ENCODE assay signal across 27 cellular contexts in the genomic region with DNA sequence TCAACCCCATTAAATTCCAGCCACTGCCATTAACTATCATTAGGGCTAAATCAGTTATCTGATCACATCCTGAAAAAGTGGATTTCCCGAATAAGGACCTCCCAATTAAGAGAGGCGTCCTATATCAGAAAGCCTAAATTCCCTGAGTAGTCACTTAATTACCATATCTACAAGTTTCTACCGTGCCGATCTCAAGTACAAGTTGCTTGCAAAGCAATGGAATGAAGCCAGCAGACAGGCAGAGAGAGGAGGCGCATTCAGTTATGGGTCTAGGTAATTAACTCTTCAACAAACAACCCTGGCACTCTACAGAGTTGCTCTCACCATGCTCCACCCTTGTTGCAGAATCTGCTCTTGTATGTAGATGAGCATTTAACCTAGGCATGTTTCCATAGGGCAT.
"Had no signal": no experiment of that assay in that cellular context is flagged by ENCODE, and none has a peak within 500 bp of the region (broad histone marks: within the 10 kb centered on the region; RNA-seq: fewer than 3 reads in every experiment).

No MANE protein-coding gene starts in this region.

- H3K36me3 Mint-ChIP-seq: activated naive CD4-positive, alpha-beta T cell treated with anti-CD3 and anti-CD28 coated beads, Interleukin-2, amount 50 U/mL, for 72 hours had no signal

- H3K27ac Mint-ChIP-seq: activated CD4-positive, alpha-beta memory T cell treated with anti-CD3 and anti-CD28 coated beads, Interleukin-2, amount 10 ng/mL, durations not matched to agents 7 days and 5 days; activated naive CD4-positive, alpha-beta T cell treated with anti-CD3 and anti-CD28 coated beads for 36 hours; activated naive CD4-positive, alpha-beta T cell treated with anti-CD3 and anti-CD28 coated beads, Interleukin-2, amount 50 U/mL, for 72 hours; activated T-helper 1 cell treated with anti-CD3 and anti-CD28 coated beads, Interleukin-12 subunit alpha, Interleukin-12 subunit beta, Interleukin-2, Interleukin-4 antibody, amounts not matched to agents 30 ng/mL and 10 ng/mL and 1 ng/mL, durations not matched to agents 14 hours and 24 hours and 36 hours had no signal

- H3K4me3 Mint-ChIP-seq: activated CD4-positive, alpha-beta memory T cell treated with anti-CD3 and anti-CD28 coated beads, Interleukin-2, amount 10 ng/mL, durations not matched to agents 7 days and 5 days; activated naive CD4-positive, alpha-beta T cell treated with anti-CD3 and anti-CD28 coated beads for 36 hours; activated T-helper 1 cell treated with anti-CD3 and anti-CD28 coated beads, Interleukin-12 subunit alpha, Interleukin-12 subunit beta, Interleukin-2, Interleukin-4 antibody, amounts not matched to agents 30 ng/mL and 10 ng/mL and 1 ng/mL, durations not matched to agents 14 hours and 24 hours and 36 hours had no signal

- ATAC-seq: activated naive CD4-positive, alpha-beta T cell treated with anti-CD3 and anti-CD28 coated beads, Interleukin-2, amount 50 U/mL, for 72 hours; body of pancreas had no signal

- H3K9me3 Mint-ChIP-seq: activated T-helper 1 cell treated with anti-CD3 and anti-CD28 coated beads, Interleukin-12 subunit alpha, Interleukin-12 subunit beta, Interleukin-2, Interleukin-4 antibody, amounts not matched to agents 30 ng/mL and 10 ng/mL and 1 ng/mL, durations not matched to agents 14 hours and 24 hours and 36 hours had no signal

- H3K4me1 Mint-ChIP-seq: activated CD4-positive, alpha-beta memory T cell treated with anti-CD3 and anti-CD28 coated beads, Interleukin-2, amount 10 ng/mL, durations not matched to agents 7 days and 5 days had no signal

- DNase-seq: activated CD4-positive, alpha-beta memory T cell treated with anti-CD3 and anti-CD28 coated beads, Interleukin-2, amount 10 ng/mL, durations not matched to agents 7 days and 5 days; activated CD4-positive, alpha-beta T cell treated with anti-CD3 and anti-CD28 coated beads for 1 hour; activated CD4-positive, alpha-beta T cell treated with anti-CD3 and anti-CD28 coated beads for 48 hours; activated CD4-positive, CD25-positive, alpha-beta regulatory T cell; activated gamma-delta T cell treated with Interleukin-2 at 50 U/mL for 16 hours; activated naive CD4-positive, alpha-beta T cell treated with anti-CD3 and anti-CD28 coated beads for 36 hours; activated T-cell treated with anti-CD3 and anti-CD28 coated beads, Interleukin-2, amount 50 U/mL, for 1 hour; adrenal gland; body of pancreas; Karpas-422; KBM-7; NCI-H1417 treated with DMSO at 0.1 percent for 48 hours; NCI-H1694 treated with DMSO at 0.1 percent for 48 hours; NCI-H2081; NCI-H2171; NCI-H510A; NCI-H526; NCI-H82; NK-92 treated with Interleukin-12 subunit alpha and Interleukin-12 subunit beta, amount 100 ng/mL, for 24 hours; PC-9; Right ventricle myocardium superior; SW 1271; T-helper 1 cell; T-helper 2 cell; T-helper 9 cell had no signal
